Comparison of ENCODE assay signal across 8 cellular contexts in genomic region chr1:186985889-186986491, GRCh38.
DNase-seq lines count a peak whose midpoint lies in the region; ATAC-seq, FAIRE-seq and TF ChIP-seq lines count a peak whose summit lies in the region.

No MANE protein-coding gene starts in this region.

- no peak overlapping the region for H2BK120ac ChIP-seq in H1 (replicated peaks; ENCODE audit: low read depth, low read length)

- H3K23me2 ChIP-seq in H1 (ENCODE audit: low read depth, low read length), result no peaks in the 10 kb centered on the region

- intact Hi-C loops in PC-9 (cut with micrococcal nuclease; ENCODE audit: unreplicated experiment) (loop anchor here (1.0 to 2.0 kb wide), 7 partner anchors 69 to 611 kb away; partner anchors contain the start of genes ODR4, PTGS2 and TPR), mucosa of descending colon (cut with DNase I, micrococcal nuclease) (loop anchor here in 1 of 2 donors (10.0 kb wide), 3 partner anchors 261 to 501 kb away; no protein-coding TSS in a partner anchor)

- H3K79me1 ChIP-seq in H1 (ENCODE audit: low read depth, low read length), result no peaks in the 10 kb centered on the region

- H3K4me3 ChIP-seq in DND-41 (ENCODE audit: low read depth in 1 of 2, low read length in 2 of 2), result no peak overlapping the region
- no peak overlapping the region for H3K4me3 ChIP-seq in Karpas-422 (ENCODE audit: low read length)
- no peak overlapping the region for H3K4me3 ChIP-seq in PC-9
- H3K4me3 ChIP-seq in H1 (ENCODE audit: extremely low read depth in 1 of 4, insufficient read depth in 2 of 4, low read depth in 3 of 4, low read length in 4 of 4), result no peak overlapping the region
- H3K4me3 ChIP-seq in mucosa of descending colon, result no peak overlapping the region

- no peak overlapping the region for H3K4me2 ChIP-seq in DND-41 (ENCODE audit: insufficient read depth, low read length)
- no peak overlapping the region for H3K4me2 ChIP-seq in Karpas-422 (ENCODE audit: low read depth, low read length, poor library complexity, severe bottlenecking)
- no peak overlapping the region for H3K4me2 ChIP-seq in PC-9
- no peak overlapping the region for H3K4me2 ChIP-seq in H1 (ENCODE audit: insufficient read depth in 1 of 2, low read depth in 2 of 2, low read length in 2 of 2)

- H2BK5ac ChIP-seq in H1 (ENCODE audit: low read depth, low read length), result no peak overlapping the region

- no peak for TF ChIP-seq POLR2A in H1 (IDR thresholded peaks at IDR 0.05; ENCODE audit: control extremely low read depth in 1 of 2, low read depth in 2 of 2, low read length in 2 of 2)

- H3K4me1 ChIP-seq in DND-41 (ENCODE audit: insufficient read depth, low read length) (no peaks in the 10 kb centered on the region), Karpas-422 (ENCODE audit: low read length) (no peaks in the 10 kb centered on the region), PC-9 (replicated peaks; ENCODE audit: insufficient read depth) (no peaks in the 10 kb centered on the region), H1 (replicated peaks in 1 of 4; ENCODE audit: control insufficient read depth in 3 of 4, insufficient read depth in 4 of 4, low read length in 3 of 4) (0 out of 7 replicates have a peak, but pooled peaks cover 0 to 2% (median 0%) of the 10 kb centered on the region in 4 experiments), mucosa of descending colon (ENCODE audit: low read depth) (no peaks in the 10 kb centered on the region)

- no peaks in the 10 kb centered on the region for H3F3A ChIP-seq in PC-9 (ENCODE audit: insufficient read depth, low read depth)

- no peak overlapping the region for H4K5ac ChIP-seq in H1 (ENCODE audit: insufficient read length, low read depth, low read length)

- H3K18ac ChIP-seq in H1 (ENCODE audit: extremely low read depth, low read length), result no peak overlapping the region

- no peak overlapping the region for H4K8ac ChIP-seq in H1 (ENCODE audit: extremely low read depth, insufficient read depth, low read length)

- H3K9me3 ChIP-seq in DND-41 (ENCODE audit: insufficient read depth, low read length, severe bottlenecking) (no peaks in the 10 kb centered on the region), Karpas-422 (ENCODE audit: low read length) (no peaks in the 10 kb centered on the region), PC-9 (ENCODE audit: insufficient read depth, low read depth) (no peaks in the 10 kb centered on the region), H1 (ENCODE audit: insufficient read depth in 2 of 2, low read depth in 1 of 2, low read length in 1 of 2) (no peaks in the 10 kb centered on the region; a peak in 1 of 4 replicates), mucosa of descending colon (no peaks in the 10 kb centered on the region)

- no TSS peak for BruUV-seq in PC-9 (replicated peaks; lab: Mats Ljungman, UMichigan)

- no peaks in the 10 kb centered on the region for H4K20me1 ChIP-seq in DND-41 (ENCODE audit: insufficient read depth, low read length)
- H4K20me1 ChIP-seq in Karpas-422 (ENCODE audit: insufficient read depth, low read depth, low read length), result no peaks in the 10 kb centered on the region
- H4K20me1 ChIP-seq in PC-9 (ENCODE audit: insufficient read depth), result no peaks in the 10 kb centered on the region
- no peaks in the 10 kb centered on the region for H4K20me1 ChIP-seq in H1 (replicated peaks in 1 of 2; ENCODE audit: control insufficient read depth in 1 of 2, insufficient read depth in 2 of 2, low read length in 2 of 2)

- whole genome bisulfite sequencing in H1 (ENCODE audit: extremely low coverage in 1 of 2, insufficient coverage in 1 of 2, insufficient read length in 1 of 2, insufficient replicate concordance in 2 of 2, low coverage in 1 of 2, low lambda C conversion rate in 2 of 2, missing lambda C conversion rate in 1 of 2), 2 experiments, result 37% methylated on average over 2 of the region's 2 CpGs; no CpG with 5 or more reads in 1 of the 2 experiments

- peak; percentile 75 for ATAC-seq in DND-41 (ENCODE audit: insufficient read depth, low read depth)
- ATAC-seq in GM21526 (IDR thresholded peaks at IDR 0.05; ENCODE audit: low FRiP score, unreplicated experiment), result peak; percentile 81
- ATAC-seq in mucosa of descending colon, result peak; percentile 68
- ATAC-seq in GM21515 (IDR thresholded peaks at IDR 0.05; ENCODE audit: unreplicated experiment), result no peak

- no peak overlapping the region for H2AK5ac ChIP-seq in H1 (ENCODE audit: low read depth, low read length)

- H2BK15ac ChIP-seq in H1 (ENCODE audit: low read length), result no peak overlapping the region

- DNase-seq in DND-41, result no peak
- DNase-seq in Karpas-422, result peak; percentile 76
- peak in 1 of 2 experiments; percentile 9 for DNase-seq in PC-9
- DNase-seq in H1 (ENCODE audit: low read depth in 1 of 2, low spot score in 2 of 2), result no peak
- DNase-seq in mucosa of descending colon, result peak in 1 of 3 donors; percentile 39
- no peak for DNase-seq in activated CD4-positive, alpha-beta T cell treated with anti-CD3 and anti-CD28 coated beads for 1 hour

- no peak for TF ChIP-seq EP300 in H1 (IDR thresholded peaks at IDR 0.05; ENCODE audit: borderline replicate concordance in 1 of 2, low read depth in 2 of 2, low read length in 2 of 2)

- TF ChIP-seq RAD21 in H1 (IDR thresholded peaks at IDR 0.05 in 1 of 2, conservative IDR thresholded peaks at IDR 0.05 in 1 of 2; ENCODE audit: low read depth in 2 of 2, low read length in 2 of 2), result peak; percentile 95 to 96

- H3K36me3 ChIP-seq in DND-41 (ENCODE audit: insufficient read depth, low read length) (no peaks in the 10 kb centered on the region), Karpas-422 (ENCODE audit: insufficient read depth, low read length) (no peaks in the 10 kb centered on the region), PC-9 (ENCODE audit: low read depth) (no peaks in the 10 kb centered on the region), H1 (ENCODE audit: control insufficient read depth in 2 of 4, insufficient read depth in 4 of 4, low read length in 3 of 4) (no peaks in the 10 kb centered on the region), mucosa of descending colon (ENCODE audit: low read depth) (no peaks in the 10 kb centered on the region)

- no peak overlapping the region for H2AFZ ChIP-seq in DND-41 (ENCODE audit: low read depth, low read length)
- H2AFZ ChIP-seq in Karpas-422 (ENCODE audit: low read length), result no peak overlapping the region
- no peak overlapping the region for H2AFZ ChIP-seq in PC-9
- no peak overlapping the region for H2AFZ ChIP-seq in H1 (ENCODE audit: low read length)

- no peaks in the 10 kb centered on the region for H3K27me3 ChIP-seq in DND-41 (ENCODE audit: insufficient read depth, low read length, poor library complexity)
- no peaks in the 10 kb centered on the region for H3K27me3 ChIP-seq in Karpas-422 (ENCODE audit: low read length)
- H3K27me3 ChIP-seq in PC-9 (ENCODE audit: insufficient read depth, low read depth), result no peaks in the 10 kb centered on the region
- no peaks in the 10 kb centered on the region for H3K27me3 ChIP-seq in H1 (replicated peaks in 1 of 4; ENCODE audit: control insufficient read depth in 3 of 4, extremely low read depth in 1 of 4, insufficient read depth in 3 of 4, low read length in 3 of 4)

- peak; percentile 78 for TF ChIP-seq CTCF in DND-41 (IDR thresholded peaks at IDR 0.05; ENCODE audit: borderline replicate concordance, extremely low read depth, low read length, poor library complexity, severe bottlenecking)
- peak; percentile 80 for TF ChIP-seq CTCF in PC-9 (conservative IDR thresholded peaks at IDR 0.05)
- peak in 2 of 3 experiments; percentile 69 to 70; a peak in 3 of 4 replicates for TF ChIP-seq CTCF in H1 (IDR thresholded peaks at IDR 0.05; ENCODE audit: control extremely low read depth in 1 of 3, insufficient read depth in 1 of 3, low read depth in 1 of 3, low read length in 3 of 3)
- peak; percentile 34 for TF ChIP-seq CTCF in mucosa of descending colon (IDR thresholded peaks at IDR 0.05)

- H3K79me2 ChIP-seq in DND-41 (ENCODE audit: insufficient read depth, low read length), result no peaks in the 10 kb centered on the region
- no peaks in the 10 kb centered on the region for H3K79me2 ChIP-seq in Karpas-422 (ENCODE audit: low read length)
- no peaks in the 10 kb centered on the region for H3K79me2 ChIP-seq in PC-9 (ENCODE audit: low read depth)
- no peaks in the 10 kb centered on the region for H3K79me2 ChIP-seq in H1 (ENCODE audit: control insufficient read depth in 1 of 2, insufficient read depth in 2 of 2, low read length in 2 of 2)

- no peak overlapping the region for H3K14ac ChIP-seq in H1 (ENCODE audit: insufficient read length)

- H3K9me2 ChIP-seq in Karpas-422 (replicated peaks; ENCODE audit: insufficient read depth, low read length) (no peaks in the 10 kb centered on the region), PC-9 (ENCODE audit: insufficient read depth) (no peaks in the 10 kb centered on the region)

- no peak overlapping the region for H2BK12ac ChIP-seq in H1 (ENCODE audit: low read depth, low read length)

- no peak overlapping the region for H4K91ac ChIP-seq in H1 (replicated peaks; ENCODE audit: insufficient read length, low read length)

- no peak overlapping the region for H2BK20ac ChIP-seq in H1 (ENCODE audit: low read length)

- no peak overlapping the region for H3K4ac ChIP-seq in H1 (replicated peaks; ENCODE audit: insufficient read length, low read depth, low read length)

- CTCF ChIA-PET in PC-9 (lab: Charles Lee), result interaction anchor here (1.0 kb wide), 1 partner anchor 611 kb away, joined by 5 read pairs; the partner anchor contains the start of gene TPR
- CTCF ChIA-PET in H1 (lab: Charles Lee; ENCODE audit: partially characterized antibody), result interaction anchor here (0.7 to 3.7 kb wide), 27 partner anchors 9 to 506 kb away, joined by 3 to 31 read pairs (median 5); no protein-coding TSS in a partner anchor

- POLR2A ChIA-PET in PC-9 (lab: Charles Lee; ENCODE audit: unreplicated experiment) (no interaction called here), H1 (lab: Charles Lee; ENCODE audit: partially characterized antibody) (no interaction called here)

- H3K9ac ChIP-seq in DND-41 (ENCODE audit: low read depth, low read length) (no peak overlapping the region), Karpas-422 (ENCODE audit: low read length) (no peak overlapping the region), H1 (replicated peaks in 1 of 4; ENCODE audit: extremely low read depth in 1 of 4, low read depth in 3 of 4, low read length in 3 of 4) (no peak overlapping the region)

- no peak overlapping the region for H3K27ac ChIP-seq in DND-41 (ENCODE audit: low read length)
- H3K27ac ChIP-seq in Karpas-422 (ENCODE audit: low read length), result no peak overlapping the region
- no peak overlapping the region for H3K27ac ChIP-seq in PC-9
- no peak overlapping the region for H3K27ac ChIP-seq in H1 (ENCODE audit: low read depth, low read length)

- FAIRE-seq in H1 (lab: Jason Lieb, UNC), result peak; percentile 72

- no peak overlapping the region for H3K56ac ChIP-seq in H1 (replicated peaks; ENCODE audit: insufficient read length, low read depth, low read length)

- H3K23ac ChIP-seq in H1 (ENCODE audit: insufficient read length), result no peak overlapping the region

TF ChIP-seq in H1, 55 proteins besides CTCF, POLR2A, EP300 and RAD21 (continues in another document):
- no peak for TF ChIP-seq BRCA1 (IDR thresholded peaks at IDR 0.05; ENCODE audit: low read depth, low read length)
